ENCODE assay signal across 7 cellular contexts in the genomic region with DNA sequence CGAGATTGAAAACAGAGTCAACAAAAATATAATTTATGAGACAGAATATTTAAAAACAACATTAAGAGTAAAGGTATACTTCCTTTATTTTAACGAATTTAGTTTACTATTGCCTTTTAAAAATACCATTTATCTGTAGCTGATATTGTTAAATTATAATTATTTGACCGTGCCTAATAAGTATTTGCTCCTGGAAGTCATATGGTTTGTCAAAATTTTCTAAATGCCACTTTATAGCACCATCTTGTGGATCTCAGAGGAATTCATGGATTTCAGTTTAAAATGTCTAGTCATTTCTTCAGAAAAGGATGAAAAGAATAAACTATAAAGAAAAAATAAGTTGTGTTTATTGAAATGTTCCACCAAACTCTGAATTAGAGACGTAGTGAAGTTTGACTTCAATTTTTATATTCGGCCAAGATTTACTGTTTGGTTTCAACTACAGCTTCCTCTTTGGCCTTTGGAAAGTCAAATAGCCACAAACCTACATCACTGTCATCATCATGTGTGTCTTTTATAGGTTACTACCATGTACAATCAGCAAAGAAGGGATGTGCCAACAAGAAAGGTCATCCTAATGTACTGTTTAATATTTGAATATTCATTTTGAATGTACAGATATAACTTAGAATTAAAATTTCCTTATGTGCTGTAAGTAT. TPM values are rescaled to one million over a fixed set of nuclear protein-coding genes. Genes with fewer than 3 reads are reported as not detected.
DNase-seq lines count a peak whose midpoint lies in the region; ATAC-seq and TF ChIP-seq lines count a peak whose summit lies in the region.

No MANE protein-coding gene starts in this region.

- H3K4me1 ChIP-seq in mucosa of descending colon (ENCODE audit: low read depth) = no peaks in the 10 kb centered on the region
- no peaks in the 10 kb centered on the region for H3K4me1 ChIP-seq in effector memory CD4-positive, alpha-beta T cell (ENCODE audit: control insufficient read depth, insufficient read depth, low read length, poor library complexity, severe bottlenecking)

- H3K36me3 Mint-ChIP-seq in MCF 10A (ENCODE audit: insufficient read depth, unreplicated experiment) = no peaks in the 10 kb centered on the region

- no peaks in the 10 kb centered on the region for H3K4me1 Mint-ChIP-seq in MCF 10A (ENCODE audit: insufficient read depth, unreplicated experiment)

- TF ChIP-seq CTCF in GM12864 (IDR thresholded peaks at IDR 0.05; ENCODE audit: low read depth, low read length, missing control alignments) (peak; percentile 41), MCF 10A (IDR thresholded peaks at IDR 0.05; ENCODE audit: unreplicated experiment) (peak; percentile 50), mucosa of descending colon (IDR thresholded peaks at IDR 0.05) (peak; percentile 14)

- H3K4me3 ChIP-seq in GM12864 (ENCODE audit: low read depth, low read length) = no peak overlapping the region
- H3K4me3 ChIP-seq in mucosa of descending colon = no peak overlapping the region
- H3K4me3 ChIP-seq in effector memory CD4-positive, alpha-beta T cell (ENCODE audit: insufficient read depth, low read depth, low read length, poor library complexity, severe bottlenecking) = no peak overlapping the region

- no peak overlapping the region for H3K27ac ChIP-seq in effector memory CD4-positive, alpha-beta T cell (ENCODE audit: insufficient read depth, low read length, poor library complexity, severe bottlenecking)

- CTCF ChIA-PET in MCF 10A (lab: Yijun Ruan, JAX) = interaction anchor here (0.5 to 3.4 kb wide), 19 partner anchors 9 to 1547 kb away, joined by 3 to 19 read pairs (median 3); no protein-coding TSS in a partner anchor

- H3K4me3 Mint-ChIP-seq in MCF 10A (ENCODE audit: unreplicated experiment) = no peak overlapping the region

- ATAC-seq in mucosa of descending colon (no peak), GM19328 (IDR thresholded peaks at IDR 0.05; ENCODE audit: unreplicated experiment) (no peak)

- H3K9me3 Mint-ChIP-seq in MCF 10A (ENCODE audit: unreplicated experiment) = no peaks in the 10 kb centered on the region

- no TSS peak for BruUV-seq in MCF 10A (replicated peaks; lab: Mats Ljungman, UMichigan)

- POLR2A ChIA-PET in MCF 10A (lab: Yijun Ruan, JAX) = no interaction called here

- H3K27me3 ChIP-seq in effector memory CD4-positive, alpha-beta T cell (replicated peaks; ENCODE audit: control insufficient read depth, insufficient read depth, low read length, poor library complexity, severe bottlenecking) = no peaks in the 10 kb centered on the region

- no peaks in the 10 kb centered on the region for H3K9me3 ChIP-seq in mucosa of descending colon
- no peaks in the 10 kb centered on the region for H3K9me3 ChIP-seq in effector memory CD4-positive, alpha-beta T cell (ENCODE audit: control insufficient read depth, low read length)

- no peaks in the 10 kb centered on the region for H3K36me3 ChIP-seq in mucosa of descending colon (ENCODE audit: low read depth)
- H3K36me3 ChIP-seq in effector memory CD4-positive, alpha-beta T cell (ENCODE audit: control insufficient read depth, insufficient read depth, low read length) = no peaks in the 10 kb centered on the region

- H3K27ac Mint-ChIP-seq in MCF 10A (ENCODE audit: low read depth, unreplicated experiment) = no peak overlapping the region

- H3K27me3 Mint-ChIP-seq in MCF 10A (ENCODE audit: insufficient read depth, unreplicated experiment) = peaks cover 87% of the 10 kb centered on the region

- intact Hi-C loops in MCF 10A (cut with micrococcal nuclease) (loop anchor here (1.0 to 2.0 kb wide), 2 partner anchors 120 to 157 kb away; no protein-coding TSS in a partner anchor), mucosa of descending colon (cut with DNase I, micrococcal nuclease) (loop anchor here in 1 of 2 donors (2.0 kb wide), 1 partner anchor 154 kb away; no protein-coding TSS in a partner anchor)

- DNase-seq in GM12864 (ENCODE audit: low read depth) = no peak
- DNase-seq in NCI-H2029 (lab: John Stamatoyannopoulos, UW) = peak; percentile 9
- DNase-seq in MCF 10A (ENCODE audit: unreplicated experiment) = peak; percentile 20
- no peak for DNase-seq in mucosa of descending colon
- no peak for DNase-seq in NCI-H774 (lab: John Stamatoyannopoulos, UW)
- DNase-seq in effector memory CD4-positive, alpha-beta T cell = no peak

RNA-seq across cellular contexts. Expression of a gene that starts 10.3 kb away (rescaled TPM):
- total RNA-seq in MCF 10A (2022) (1.9 and 2.5 TPM in 2 replicates), mucosa of descending colon (1 to 10 TPM; 2.1 to 5.1 (median 2.3) TPM)

RNA-seq across cellular contexts. Expression of a gene that starts 49.8 kb away (rescaled TPM):
- total RNA-seq in MCF 10A (2022) (8.3 and 8.6 TPM in 2 replicates), mucosa of descending colon (10 to 100 TPM; 10.3 to 13.8 (median 13.5) TPM)

Comparison
In these comparisons a context has a peak if more than half of its experiments do, and no peak if none do; other contexts are left out.
1. DNase-seq: peak in NCI-H2029 (single experiment) and MCF 10A (single experiment); none in GM12864 (single experiment), mucosa of descending colon (0 of 3), NCI-H774 (single experiment) and effector memory CD4-positive, alpha-beta T cell (0 of 3).
2. Peak in every context shown above with its lines, with median percentiles within 50 percentile points of each other: CTCF ChIP-seq.